ENCODE assay signal across 30 cellular contexts in genomic region chr6:139187489-139187888, GRCh38. TPM values are rescaled to one million over a fixed set of nuclear protein-coding genes. Genes with fewer than 3 reads are reported as not detected.
A peak's percentile ranks its signal among the peaks of the same experiment; 100 is the strongest.
DNase-seq lines count a peak whose midpoint lies in the region; ATAC-seq and TF ChIP-seq lines count a peak whose summit lies in the region.
"Had no signal": no experiment of that assay in that cellular context is flagged by ENCODE, and none has a peak within 500 bp of the region (broad histone marks: within the 10 kb centered on the region; RNA-seq: fewer than 3 reads in every experiment).

No MANE protein-coding gene starts in this region.

- no peak overlapping the region for H2BK120ac ChIP-seq in mesendoderm (ENCODE audit: low read depth, low read length)

- no peak overlapping the region for H2AK5ac ChIP-seq in mesendoderm (ENCODE audit: low read length)

- H3K9me3 ChIP-seq in SJCRH30 (replicated peaks) (no peaks in the 10 kb centered on the region), tibial nerve (no peaks in the 10 kb centered on the region)
- H3K9me3 ChIP-seq: adrenal gland, BLaER1, gastroesophageal sphincter, right lobe of liver, suprapubic skin had no signal

- H3K36me3 ChIP-seq in SJCRH30: no peaks in the 10 kb centered on the region
- H3K36me3 ChIP-seq in mesendoderm (ENCODE audit: control insufficient read depth, insufficient read depth, low read length): no peaks in the 10 kb centered on the region
- H3K36me3 ChIP-seq in tibial nerve: peaks cover 0 to 14% (median 0%) of the 10 kb centered on the region in 3 donors
- H3K36me3 ChIP-seq: adrenal gland, BLaER1, gastroesophageal sphincter, right lobe of liver, suprapubic skin had no signal

- peaks cover 5% of the 10 kb centered on the region; the same call in 1 of the 2 replicates for H3K4me1 ChIP-seq in SJCRH30
- peaks cover 2% of the 10 kb centered on the region for H3K4me1 ChIP-seq in mesendoderm (ENCODE audit: control insufficient read depth, low read depth, low read length)
- H3K4me1 ChIP-seq in tibial nerve: no peaks in the 10 kb centered on the region
- H3K4me1 ChIP-seq: adrenal gland, BLaER1, gastroesophageal sphincter, right lobe of liver, suprapubic skin had no signal

- no peaks in the 10 kb centered on the region for H3K79me2 ChIP-seq in mesendoderm (ENCODE audit: control insufficient read depth, insufficient read depth, low read length)

- DNase-seq in activated T-cell treated with anti-CD3 and anti-CD28 coated beads, Interleukin-2, amount 50 U/mL, for 4 hours: no peak
- no peak for DNase-seq in activated T-cell treated with anti-CD3 and anti-CD28 coated beads, Interleukin-2, amount 50 U/mL, for 72 hours
- DNase-seq in NCI-H146 treated with DMSO at 0.1 percent for 48 hours (lab: John Stamatoyannopoulos, UW; ENCODE audit: unreplicated experiment): peak; percentile 83
- peak; percentile 23 to 50 for DNase-seq in SJCRH30
- peak; percentile 26 for DNase-seq in mesendoderm
- no peak for DNase-seq in tibial nerve (ENCODE audit: low spot score in 2 of 2)
- DNase-seq: activated CD4-positive, alpha-beta T cell treated with anti-CD3 and anti-CD28 coated beads for 36 hours; activated naive CD4-positive, alpha-beta T cell; adrenal gland; cerebellar nuclear complex; GM23248; hypothalamus; immature natural killer cell; MM.1S; NCI-H187; NCI-H345; right lobe of liver; SIG-M5; stimulated activated CD4-positive, alpha-beta T cell treated with anti-CD3 and anti-CD28 coated beads, Interleukin-12 subunit alpha, Interleukin-12 subunit beta, amount 100 ng/mL, for 4 hours; stimulated activated CD4-positive, alpha-beta T cell treated with anti-CD3 and anti-CD28 coated beads, Interleukin-4, amount 100 ng/mL, for 1 hour had no signal

- H3K23ac ChIP-seq in mesendoderm (ENCODE audit: low read length): no peak overlapping the region

- H3K27ac Mint-ChIP-seq in activated T-cell treated with anti-CD3 and anti-CD28 coated beads, Interleukin-2, amount 50 U/mL, for 72 hours: no peak overlapping the region
- H3K27ac Mint-ChIP-seq: activated CD4-positive, alpha-beta T cell treated with anti-CD3 and anti-CD28 coated beads for 36 hours; brain; memory B cell; progenitor cell of endocrine pancreas; stimulated activated memory B cell treated with anti-CD40 and anti-IgM and Interleukin-4, amounts not matched to agents 10 μg/mL and 1 μg/mL and 100 μg/mL, for 72 hours had no signal

- H3K18ac ChIP-seq in mesendoderm (ENCODE audit: low read length): no peak overlapping the region

- no peak overlapping the region for H3K4ac ChIP-seq in mesendoderm (ENCODE audit: low read depth, low read length)

- no peak for TF ChIP-seq EP300 in tibial nerve (IDR thresholded peaks at IDR 0.05)

- H2BK5ac ChIP-seq in mesendoderm (ENCODE audit: low read length): no peak overlapping the region

- H3K9ac ChIP-seq in mesendoderm (ENCODE audit: low read length): no peak overlapping the region
- H3K9ac ChIP-seq: BLaER1, GM23248, KMS-11 had no signal

- no peak overlapping the region for H4K5ac ChIP-seq in mesendoderm (ENCODE audit: low read length)

- no peak for TF ChIP-seq CTCF in tibial nerve (IDR thresholded peaks at IDR 0.05)

- H3K4me3 ChIP-seq in SJCRH30: no peak overlapping the region
- H3K4me3 ChIP-seq in mesendoderm (ENCODE audit: low read length): no peak overlapping the region
- no peak overlapping the region for H3K4me3 ChIP-seq in tibial nerve
- H3K4me3 ChIP-seq: adrenal gland, BLaER1, gastroesophageal sphincter, GM23248, right lobe of liver, suprapubic skin had no signal

- TF ChIP-seq POLR2A in tibial nerve (IDR thresholded peaks at IDR 0.05): no peak

- no peak overlapping the region for H2BK15ac ChIP-seq in mesendoderm (replicated peaks; ENCODE audit: low read depth)

- WGBS in mesendoderm (ENCODE audit: extremely low coverage, insufficient coverage, low lambda C conversion rate): no CpG with 5 or more reads among the region's 4 CpGs
- WGBS in tibial nerve, 2 donors: 41 to 54% methylated on average over 4 of the region's 4 CpGs

- no peak overlapping the region for H4K8ac ChIP-seq in mesendoderm (ENCODE audit: low read depth, low read length)

- no peak overlapping the region for H3K4me2 ChIP-seq in mesendoderm (ENCODE audit: low read length)
- H3K4me2 ChIP-seq: BLaER1, KMS-11 had no signal

- H3K27me3 Mint-ChIP-seq in activated T-cell treated with anti-CD3 and anti-CD28 coated beads, Interleukin-2, amount 50 U/mL, for 4 hours (ENCODE audit: low read depth): no peaks in the 10 kb centered on the region
- H3K27me3 Mint-ChIP-seq in activated T-cell treated with anti-CD3 and anti-CD28 coated beads, Interleukin-2, amount 50 U/mL, for 72 hours (ENCODE audit: low read depth): no peaks in the 10 kb centered on the region
- H3K27me3 Mint-ChIP-seq: activated CD4-positive, alpha-beta T cell treated with anti-CD3 and anti-CD28 coated beads for 36 hours; brain; memory B cell; progenitor cell of endocrine pancreas; stimulated activated memory B cell treated with anti-CD40 and anti-IgM and Interleukin-4, amounts not matched to agents 10 μg/mL and 1 μg/mL and 100 μg/mL, for 72 hours had no signal

- peaks cover 5% of the 10 kb centered on the region for H3K36me3 Mint-ChIP-seq in activated T-cell treated with anti-CD3 and anti-CD28 coated beads, Interleukin-2, amount 50 U/mL, for 4 hours (ENCODE audit: insufficient read depth)
- peaks cover 0 to 4% of the 10 kb centered on the region in 2 donors for H3K36me3 Mint-ChIP-seq in activated T-cell treated with anti-CD3 and anti-CD28 coated beads, Interleukin-2, amount 50 U/mL, for 72 hours (ENCODE audit: insufficient read depth in 2 of 2)
- H3K36me3 Mint-ChIP-seq: brain had no signal

- H3K9me3 Mint-ChIP-seq in activated T-cell treated with anti-CD3 and anti-CD28 coated beads, Interleukin-2, amount 50 U/mL, for 4 hours: no peaks in the 10 kb centered on the region
- H3K9me3 Mint-ChIP-seq in activated T-cell treated with anti-CD3 and anti-CD28 coated beads, Interleukin-2, amount 50 U/mL, for 72 hours: no peaks in the 10 kb centered on the region
- H3K9me3 Mint-ChIP-seq: brain; immature natural killer cell; memory B cell; stimulated activated memory B cell treated with anti-CD40 and anti-IgM and Interleukin-4, amounts not matched to agents 10 μg/mL and 1 μg/mL and 100 μg/mL, for 72 hours had no signal

- H3K79me1 ChIP-seq in mesendoderm (ENCODE audit: low read length): no peaks in the 10 kb centered on the region

- H3K4me3 Mint-ChIP-seq in activated T-cell treated with anti-CD3 and anti-CD28 coated beads, Interleukin-2, amount 50 U/mL, for 4 hours: no peak overlapping the region
- no peak overlapping the region for H3K4me3 Mint-ChIP-seq in activated T-cell treated with anti-CD3 and anti-CD28 coated beads, Interleukin-2, amount 50 U/mL, for 72 hours
- H3K4me3 Mint-ChIP-seq: activated CD4-positive, alpha-beta T cell treated with anti-CD3 and anti-CD28 coated beads for 36 hours; brain; memory B cell; stimulated activated memory B cell treated with anti-CD40 and anti-IgM and Interleukin-4, amounts not matched to agents 10 μg/mL and 1 μg/mL and 100 μg/mL, for 72 hours had no signal

- H3K56ac ChIP-seq in mesendoderm (ENCODE audit: low read length): no peak overlapping the region

- H3K27ac ChIP-seq in SJCRH30 (no peak overlapping the region), mesendoderm (ENCODE audit: low read depth, low read length) (no peak overlapping the region), tibial nerve (no peak overlapping the region)
- H3K27ac ChIP-seq: adrenal gland, BLaER1, gastroesophageal sphincter, GM23248, KMS-11, right lobe of liver, suprapubic skin had no signal

- no peaks in the 10 kb centered on the region for H3K27me3 ChIP-seq in SJCRH30
- H3K27me3 ChIP-seq in mesendoderm (ENCODE audit: insufficient read depth, low read length, poor library complexity): no peaks in the 10 kb centered on the region
- no peaks in the 10 kb centered on the region for H3K27me3 ChIP-seq in tibial nerve
- H3K27me3 ChIP-seq: adrenal gland, BLaER1, gastroesophageal sphincter, right lobe of liver, suprapubic skin had no signal

- ATAC-seq in activated T-cell treated with anti-CD3 and anti-CD28 coated beads, Interleukin-2, amount 50 U/mL, for 4 hours: peak; percentile 33 to 38
- ATAC-seq in activated T-cell treated with anti-CD3 and anti-CD28 coated beads, Interleukin-2, amount 50 U/mL, for 72 hours (replicated peaks in 1 of 2): no peak
- no peak for ATAC-seq in GM21390 (IDR thresholded peaks at IDR 0.05; ENCODE audit: unreplicated experiment)
- no peak for ATAC-seq in GM18867 (IDR thresholded peaks at IDR 0.05; ENCODE audit: unreplicated experiment)
- ATAC-seq: activated CD4-positive, alpha-beta T cell treated with anti-CD3 and anti-CD28 coated beads for 36 hours; gastroesophageal sphincter; right lobe of liver; stimulated activated memory B cell treated with anti-CD40 and anti-IgM and Interleukin-4, amounts not matched to agents 10 μg/mL and 1 μg/mL and 100 μg/mL, for 72 hours had no signal

- peaks cover 35% of the 10 kb centered on the region for H3K4me1 Mint-ChIP-seq in activated T-cell treated with anti-CD3 and anti-CD28 coated beads, Interleukin-2, amount 50 U/mL, for 4 hours (ENCODE audit: low read depth)
- H3K4me1 Mint-ChIP-seq in activated T-cell treated with anti-CD3 and anti-CD28 coated beads, Interleukin-2, amount 50 U/mL, for 72 hours (ENCODE audit: low read depth): peaks cover 42% of the 10 kb centered on the region
- H3K4me1 Mint-ChIP-seq: brain had no signal

RNA-seq across cellular contexts. Expression of gene HECA, which starts 52.6 kb away (rescaled TPM):
- total RNA-seq in activated T-cell treated with anti-CD3 and anti-CD28 coated beads, Interleukin-2, amount 50 U/mL, for 4 hours: 10 to 100 TPM; 54.4 to 65.7 (median 57.5) TPM
- total RNA-seq in activated T-cell treated with anti-CD3 and anti-CD28 coated beads, Interleukin-2, amount 50 U/mL, for 72 hours: 10 to 100 TPM; 77.6 to 89.7 TPM
- 24.2 and 24.3 TPM in 2 replicates for total RNA-seq in SJCRH30 (2014; rRNA removed; shearing (Covaris generic))
- 3.0 TPM for polyA plus RNA-seq in mesendoderm (2013, experiment 1 of 2)
- polyA plus RNA-seq in mesendoderm (2013, experiment 2 of 2): 3.0 TPM
- total RNA-seq in tibial nerve: 10 to 100 TPM; 31.9 to 39.3 (median 35.7) TPM

Comparison
In these comparisons a context has a peak if more than half of its experiments do, and no peak if none do; other contexts are left out.
1. ATAC-seq: peak in activated T-cell treated with anti-CD3 and anti-CD28 coated beads, Interleukin-2, amount 50 U/mL, for 4 hours (2 of 2); none in activated T-cell treated with anti-CD3 and anti-CD28 coated beads, Interleukin-2, amount 50 U/mL, for 72 hours (0 of 2), GM21390 (single experiment) and GM18867 (single experiment).
2. DNase-seq: peak in NCI-H146 treated with DMSO at 0.1 percent for 48 hours (single experiment), SJCRH30 (2 of 2) and mesendoderm (single experiment); none in activated T-cell treated with anti-CD3 and anti-CD28 coated beads, Interleukin-2, amount 50 U/mL, for 4 hours (single experiment), activated T-cell treated with anti-CD3 and anti-CD28 coated beads, Interleukin-2, amount 50 U/mL, for 72 hours (0 of 2) and tibial nerve (0 of 2).